Comparison of ENCODE assay signal across 8 cellular contexts in genomic region chr11:6603287-6604080, GRCh38. TPM values are rescaled to one million over a fixed set of nuclear protein-coding genes. Genes with fewer than 3 reads are reported as not detected.
DNase-seq lines count a peak whose midpoint lies in the region; TF ChIP-seq lines count a peak whose summit lies in the region.

ILK (plus strand) TSS chr11:6603774; CDS start chr11:6604272, 498 bp downstream.
RRP8 (minus strand) TSS chr11:6603616; CDS start chr11:6603502, 114 bp downstream.

- H2BK5ac ChIP-seq in neuronal stem cell (ENCODE audit: low read length) = peak within 1 kb of the TSS; percentile 56

- H3F3A ChIP-seq in MM.1S (ENCODE audit: insufficient read depth, low read length) = peaks cover 29% of the 10 kb centered on the region

- peak; percentile 86 for DNase-seq in GDM1 (lab: John Stamatoyannopoulos, UW)
- DNase-seq in HAP-1 (ENCODE audit: low spot score in 2 of 2) = peak; percentile 88 to 92
- DNase-seq in MM.1S = peak; percentile 92
- peak; percentile 84 to 89 for DNase-seq in SJCRH30
- peak; percentile 78 for DNase-seq in activated gamma-delta T cell treated with anti-CD3 and anti-CD28 coated beads, Interleukin-2, amount 50 U/mL, for 16 hours (ENCODE audit: low read depth)
- peak; percentile 80 for DNase-seq in foreskin melanocyte
- DNase-seq in neuronal stem cell (ENCODE audit: low spot score) = peak; percentile 87

- H3K14ac ChIP-seq in neuronal stem cell (ENCODE audit: low read length) = peak within 1 kb of the TSS; percentile 59

- peak within 1 kb of the TSS; percentile 94 for H3K4me3 ChIP-seq in HAP-1
- H3K4me3 ChIP-seq in MM.1S (ENCODE audit: low read length) = peak within 1 kb of the TSS; percentile 96
- peak within 1 kb of the TSS; percentile 96 for H3K4me3 ChIP-seq in SJCRH30
- H3K4me3 ChIP-seq in neuronal stem cell (ENCODE audit: low read length in 2 of 2) = peak within 1 kb of the TSS; percentile 85 to 89

- peaks cover 31% of the 10 kb centered on the region for H3K4me1 ChIP-seq in HAP-1
- peaks cover 44% of the 10 kb centered on the region for H3K4me1 ChIP-seq in MM.1S (ENCODE audit: low read length)
- peaks cover 21% of the 10 kb centered on the region for H3K4me1 ChIP-seq in SJCRH30
- H3K4me1 ChIP-seq in neuronal stem cell (ENCODE audit: control insufficient read depth in 2 of 2, insufficient read depth in 1 of 2, low read depth in 1 of 2, low read length in 2 of 2) = peaks cover 15 to 29% of the 10 kb centered on the region in 2 donors

- in situ Hi-C loops in HAP-1 (cut with MboI; ENCODE audit: low sequenced_read_pairs) = no loop called here

- H2BK12ac ChIP-seq in neuronal stem cell (ENCODE audit: low read length) = no peak within 1 kb of the TSS

- H2AFZ ChIP-seq in MM.1S (ENCODE audit: low read length) (peak within 1 kb of the TSS; percentile 92), neuronal stem cell (ENCODE audit: low read length) (peak within 1 kb of the TSS; percentile 95)

- peaks cover 6% of the 10 kb centered on the region; the same call in 1 of the 2 replicates for H4K20me1 ChIP-seq in MM.1S (ENCODE audit: insufficient read depth, low read length)

- no peak within 1 kb of the TSS for H2BK15ac ChIP-seq in neuronal stem cell (ENCODE audit: low read length)

- H3K4ac ChIP-seq in neuronal stem cell (ENCODE audit: low read length) = no peak within 1 kb of the TSS

- no peak within 1 kb of the TSS for H4K8ac ChIP-seq in neuronal stem cell (ENCODE audit: low read depth, low read length)

- H3K9ac ChIP-seq in MM.1S (ENCODE audit: low read length) (peak within 1 kb of the TSS; percentile 86), neuronal stem cell (ENCODE audit: low read depth, low read length, poor library complexity) (peak within 1 kb of the TSS; percentile 95)

- peaks cover 79% of the 10 kb centered on the region for H3K79me2 ChIP-seq in MM.1S (ENCODE audit: low read length)

- H3K79me1 ChIP-seq in neuronal stem cell (ENCODE audit: low read depth, low read length) = peaks cover 10% of the 10 kb centered on the region

- H3K18ac ChIP-seq in neuronal stem cell (ENCODE audit: low read length) = peak within 1 kb of the TSS; percentile 92

- H2AK5ac ChIP-seq in neuronal stem cell (ENCODE audit: low read depth, low read length) = no peak within 1 kb of the TSS

- H3K36me3 ChIP-seq in HAP-1 (replicated peaks) (peaks cover 51% of the 10 kb centered on the region), MM.1S (replicated peaks; ENCODE audit: insufficient read depth, low read length) (peaks cover 10% of the 10 kb centered on the region; the same call in 1 of the 2 replicates), SJCRH30 (peaks cover 23% of the 10 kb centered on the region), neuronal stem cell (replicated peaks in 1 of 2; ENCODE audit: control insufficient read depth in 2 of 2, insufficient read depth in 2 of 2, low read length in 2 of 2) (peaks cover 32 to 61% of the 10 kb centered on the region in 2 donors)

- no peaks in the 10 kb centered on the region for H3K27me3 ChIP-seq in HAP-1 (ENCODE audit: low read depth)
- H3K27me3 ChIP-seq in MM.1S (replicated peaks; ENCODE audit: insufficient read depth, low read length) = no peaks in the 10 kb centered on the region
- H3K27me3 ChIP-seq in SJCRH30 = no peaks in the 10 kb centered on the region
- no peaks in the 10 kb centered on the region for H3K27me3 ChIP-seq in neuronal stem cell (ENCODE audit: control insufficient read depth in 3 of 3, insufficient read depth in 3 of 3, low read depth in 1 of 3, low read length in 3 of 3)

- H3K9me2 ChIP-seq in MM.1S (replicated peaks; ENCODE audit: insufficient read depth, low read length) = no peaks in the 10 kb centered on the region

- no CpG with 5 or more reads among the region's 72 CpGs for WGBS in neuronal stem cell (ENCODE audit: extremely low coverage in 2 of 2, insufficient read length in 2 of 2, insufficient replicate concordance in 1 of 2), 2 donors

- no peak within 1 kb of the TSS for H4K91ac ChIP-seq in neuronal stem cell (ENCODE audit: low read depth, low read length, poor library complexity)

- TF ChIP-seq CTCF in MM.1S (IDR thresholded peaks at IDR 0.05; ENCODE audit: low read length) (no peak), subcutaneous adipose tissue (IDR thresholded peaks at IDR 0.05; ENCODE audit: low read depth) (no peak)

- H3K23ac ChIP-seq in neuronal stem cell (ENCODE audit: low read depth, low read length, poor library complexity) = peak within 1 kb of the TSS; percentile 27

- peak within 1 kb of the TSS; percentile 44; the same call in 1 of the 2 replicates for H3K27ac ChIP-seq in MM.1S (ENCODE audit: low read length)
- peak within 1 kb of the TSS; percentile 52 for H3K27ac ChIP-seq in SJCRH30
- H3K27ac ChIP-seq in neuronal stem cell (replicated peaks; ENCODE audit: low read length) = peak within 1 kb of the TSS; percentile 75

- H3K4me2 ChIP-seq in MM.1S (ENCODE audit: low read depth, low read length) (peak within 1 kb of the TSS; percentile 95), neuronal stem cell (ENCODE audit: insufficient read depth, low read length, poor library complexity, severe bottlenecking) (peak within 1 kb of the TSS; percentile 66)

- H3K9me3 ChIP-seq in HAP-1 = no peaks in the 10 kb centered on the region
- no peaks in the 10 kb centered on the region for H3K9me3 ChIP-seq in MM.1S (replicated peaks; ENCODE audit: insufficient read depth, low read length)
- H3K9me3 ChIP-seq in SJCRH30 (replicated peaks) = no peaks in the 10 kb centered on the region
- H3K9me3 ChIP-seq in neuronal stem cell (replicated peaks in 1 of 2; ENCODE audit: control insufficient read depth in 2 of 2, insufficient read depth in 1 of 2, low read depth in 1 of 2, low read length in 2 of 2) = no peaks in the 10 kb centered on the region

- no peak within 1 kb of the TSS for H2BK120ac ChIP-seq in neuronal stem cell (ENCODE audit: low read depth, low read length)

RNA-seq across cellular contexts. Expression of gene ILK, which starts in this region (rescaled TPM):
- total RNA-seq in SJCRH30 (2014; rRNA removed; shearing (Covaris generic)) = 73.7 and 81.4 TPM in 2 replicates
- 96.9 TPM for polyA plus RNA-seq in neuronal stem cell (2013, experiment 1 of 2)
- polyA plus RNA-seq in neuronal stem cell (2013, experiment 2 of 2) = 95.8 TPM
- 100 to 1,000 TPM; 105 to 157 (median 119) TPM for total RNA-seq in subcutaneous adipose tissue

RNA-seq across cellular contexts. Expression of gene RRP8, which starts in this region (rescaled TPM):
- total RNA-seq in SJCRH30 (2014; rRNA removed; shearing (Covaris generic)) = 15.8 and 15.9 TPM in 2 replicates
- polyA plus RNA-seq in neuronal stem cell (2013, experiment 1 of 2) = 19.8 TPM
- 18.9 TPM for polyA plus RNA-seq in neuronal stem cell (2013, experiment 2 of 2)
- total RNA-seq in subcutaneous adipose tissue = 10 to 100 TPM in 2 of 4 donors, 1 to 10 TPM in 2; 8.8 to 15.4 (median 9.8) TPM

Comparison
In these comparisons a context has a peak if more than half of its experiments do, and no peak if none do; other contexts are left out.
1. Peak in every context shown above with its lines: DNase-seq, H3K4me3 ChIP-seq and H3K27ac ChIP-seq.